ENCODE assay signal across 9 cellular contexts in genomic region chr3:33915796-33916589, GRCh38.
A peak's percentile ranks its signal among the peaks of the same experiment; 100 is the strongest.
DNase-seq lines count a peak whose midpoint lies in the region; ATAC-seq and FAIRE-seq lines count a peak whose summit lies in the region.
"Had no signal": no experiment of that assay in that cellular context is flagged by ENCODE, and none has a peak within 500 bp of the region (broad histone marks: within the 10 kb centered on the region; RNA-seq: fewer than 3 reads in every experiment).

No MANE protein-coding gene starts in this region.

- H3K36me3 ChIP-seq in neuronal stem cell (replicated peaks in 1 of 2; ENCODE audit: control insufficient read depth in 2 of 2, insufficient read depth in 2 of 2, low read length in 2 of 2) = no peaks in the 10 kb centered on the region
- no peaks in the 10 kb centered on the region for H3K36me3 ChIP-seq in small intestine (ENCODE audit: control insufficient read depth in 2 of 2, insufficient read depth in 2 of 2, low read length in 2 of 2)

- no peak overlapping the region for H3K23ac ChIP-seq in neuronal stem cell (ENCODE audit: low read depth, low read length, poor library complexity)

- no peak overlapping the region for H3K4me3 Mint-ChIP-seq in memory B cell
- H3K4me3 Mint-ChIP-seq: activated naive CD8-positive, alpha-beta T cell had no signal

- no peak overlapping the region for H3K9ac ChIP-seq in neuronal stem cell (ENCODE audit: low read depth, low read length, poor library complexity)

- no peak overlapping the region for H3K14ac ChIP-seq in neuronal stem cell (ENCODE audit: low read length)

- H4K91ac ChIP-seq in neuronal stem cell (ENCODE audit: low read depth, low read length, poor library complexity) = no peak overlapping the region

- DNase-seq in AG20443 (ENCODE audit: low spot score) (peak; percentile 60), HuH-7 (ENCODE audit: low spot score) (peak; percentile 30), amniotic epithelial cell (ENCODE audit: low read depth) (peak; percentile 7), memory B cell (ENCODE audit: low spot score in 2 of 2) (no peak), neuronal stem cell (ENCODE audit: low spot score) (no peak), NCI-H2081 treated with DMSO at 0.1 percent for 48 hours (lab: John Stamatoyannopoulos, UW) (no peak), small intestine (no peak)

- ATAC-seq in GM19463 (IDR thresholded peaks at IDR 0.05; ENCODE audit: unreplicated experiment) (peak; percentile 79), memory B cell (ENCODE audit: low read depth) (peak; percentile 32)

- no peak overlapping the region for H2BK12ac ChIP-seq in neuronal stem cell (ENCODE audit: low read length)

- no peak overlapping the region for H4K8ac ChIP-seq in neuronal stem cell (ENCODE audit: low read depth, low read length)

- H3K27me3 ChIP-seq in neuronal stem cell (ENCODE audit: control insufficient read depth in 3 of 3, insufficient read depth in 3 of 3, low read depth in 1 of 3, low read length in 3 of 3) (no peaks in the 10 kb centered on the region), small intestine (ENCODE audit: control insufficient read depth in 2 of 2, insufficient read depth in 2 of 2, low read length in 2 of 2) (no peaks in the 10 kb centered on the region)

- WGBS in neuronal stem cell (ENCODE audit: extremely low coverage in 2 of 2, insufficient read length in 2 of 2, insufficient replicate concordance in 1 of 2), 2 donors = no CpG with 5 or more reads among the region's 9 CpGs
- WGBS in small intestine, 3 donors = 39 to 53% (median 50%) methylated on average over 9 of the region's 9 CpGs

- no peak overlapping the region for H3K18ac ChIP-seq in neuronal stem cell (ENCODE audit: low read length)

- H2BK5ac ChIP-seq in neuronal stem cell (ENCODE audit: low read length) = no peak overlapping the region

- H3K4me3 ChIP-seq in neuronal stem cell (ENCODE audit: low read length in 2 of 2) = no peak overlapping the region
- H3K4me3 ChIP-seq in small intestine (ENCODE audit: low read depth in 1 of 2, low read length in 2 of 2) = no peak overlapping the region

- no peak overlapping the region for H2AFZ ChIP-seq in neuronal stem cell (ENCODE audit: low read length)

- no peak overlapping the region for H2AK5ac ChIP-seq in neuronal stem cell (ENCODE audit: low read depth, low read length)

- H3K27ac Mint-ChIP-seq in memory B cell = no peak overlapping the region
- H3K27ac Mint-ChIP-seq: activated naive CD8-positive, alpha-beta T cell had no signal

- no peaks in the 10 kb centered on the region for H3K79me1 ChIP-seq in neuronal stem cell (ENCODE audit: low read depth, low read length)

- peaks cover 2% of the 10 kb centered on the region for H3K4me1 Mint-ChIP-seq in memory B cell

- no peak overlapping the region for H2BK120ac ChIP-seq in neuronal stem cell (ENCODE audit: low read depth, low read length)

- H3K9me3 Mint-ChIP-seq in memory B cell = no peaks in the 10 kb centered on the region

- no peak overlapping the region for H3K4me2 ChIP-seq in neuronal stem cell (ENCODE audit: insufficient read depth, low read length, poor library complexity, severe bottlenecking)

- no peaks in the 10 kb centered on the region for H3K36me3 Mint-ChIP-seq in memory B cell
- H3K36me3 Mint-ChIP-seq: activated naive CD8-positive, alpha-beta T cell had no signal

- FAIRE-seq in small intestine (lab: Jason Lieb, UNC) = no peak

- H3K27ac ChIP-seq in neuronal stem cell (replicated peaks; ENCODE audit: low read length) (no peak overlapping the region), small intestine (ENCODE audit: low read depth in 1 of 2, low read length in 1 of 2) (no peak overlapping the region)

- H3K9me3 ChIP-seq in neuronal stem cell (replicated peaks in 1 of 2; ENCODE audit: control insufficient read depth in 2 of 2, insufficient read depth in 1 of 2, low read depth in 1 of 2, low read length in 2 of 2) (no peaks in the 10 kb centered on the region), small intestine (ENCODE audit: control insufficient read depth, low read depth) (no peaks in the 10 kb centered on the region)

- H2BK15ac ChIP-seq in neuronal stem cell (ENCODE audit: low read length) = no peak overlapping the region

- H3K27me3 Mint-ChIP-seq in memory B cell = peaks cover 5% of the 10 kb centered on the region
- H3K27me3 Mint-ChIP-seq: activated naive CD8-positive, alpha-beta T cell had no signal

- no peak overlapping the region for H3K4ac ChIP-seq in neuronal stem cell (ENCODE audit: low read length)

- H3K4me1 ChIP-seq in neuronal stem cell (ENCODE audit: control insufficient read depth in 2 of 2, insufficient read depth in 1 of 2, low read depth in 1 of 2, low read length in 2 of 2) (peaks cover 0 to 17% of the 10 kb centered on the region in 2 donors), small intestine (ENCODE audit: control insufficient read depth in 2 of 2, insufficient read depth in 1 of 2, low read depth in 1 of 2, low read length in 1 of 2) (no peaks in the 10 kb centered on the region)

Comparison
In these comparisons a context has a peak if more than half of its experiments do, and no peak if none do; other contexts are left out.
1. DNase-seq: peak in AG20443 (single experiment), HuH-7 (single experiment) and amniotic epithelial cell (single experiment); none in memory B cell (0 of 2), neuronal stem cell (single experiment), NCI-H2081 treated with DMSO at 0.1 percent for 48 hours (single experiment) and small intestine (single experiment).